In the genomic region with DNA sequence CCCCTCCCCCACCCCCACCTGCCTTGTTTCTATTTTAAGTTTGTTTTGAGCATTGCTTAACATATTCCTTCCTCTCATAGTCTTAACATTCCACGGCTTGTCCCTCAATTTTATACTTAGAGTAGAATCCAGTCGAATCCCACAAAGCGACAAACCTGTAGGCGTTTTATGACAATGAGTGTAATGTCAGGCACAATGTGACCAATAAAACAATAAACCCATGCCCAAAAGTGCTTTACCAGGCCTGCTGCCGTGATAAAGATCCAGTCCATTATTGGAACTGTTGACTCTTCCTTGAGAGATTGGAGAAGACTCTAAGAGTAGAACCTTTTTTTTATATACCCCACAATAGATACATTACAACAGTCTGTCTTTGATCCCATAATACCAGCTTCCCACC, we compare ENCODE assay signal across 1 cellular context.
TF ChIP-seq lines count a peak whose summit lies in the region.

No MANE protein-coding gene starts in this region.

TF ChIP-seq in GM23338, 12 proteins besides CTCF, POLR2A, EP300 and RAD21 (continued from another document):
- TF ChIP-seq STAT1 (IDR thresholded peaks at IDR 0.05; ENCODE audit: unreplicated experiment): no peak
- TF ChIP-seq ZNF331 (CRISPR knock-in tag; IDR thresholded peaks at IDR 0.05; ENCODE audit: low read depth): no peak
